Comparison of ENCODE assay signal across 8 cellular contexts in the genomic region with DNA sequence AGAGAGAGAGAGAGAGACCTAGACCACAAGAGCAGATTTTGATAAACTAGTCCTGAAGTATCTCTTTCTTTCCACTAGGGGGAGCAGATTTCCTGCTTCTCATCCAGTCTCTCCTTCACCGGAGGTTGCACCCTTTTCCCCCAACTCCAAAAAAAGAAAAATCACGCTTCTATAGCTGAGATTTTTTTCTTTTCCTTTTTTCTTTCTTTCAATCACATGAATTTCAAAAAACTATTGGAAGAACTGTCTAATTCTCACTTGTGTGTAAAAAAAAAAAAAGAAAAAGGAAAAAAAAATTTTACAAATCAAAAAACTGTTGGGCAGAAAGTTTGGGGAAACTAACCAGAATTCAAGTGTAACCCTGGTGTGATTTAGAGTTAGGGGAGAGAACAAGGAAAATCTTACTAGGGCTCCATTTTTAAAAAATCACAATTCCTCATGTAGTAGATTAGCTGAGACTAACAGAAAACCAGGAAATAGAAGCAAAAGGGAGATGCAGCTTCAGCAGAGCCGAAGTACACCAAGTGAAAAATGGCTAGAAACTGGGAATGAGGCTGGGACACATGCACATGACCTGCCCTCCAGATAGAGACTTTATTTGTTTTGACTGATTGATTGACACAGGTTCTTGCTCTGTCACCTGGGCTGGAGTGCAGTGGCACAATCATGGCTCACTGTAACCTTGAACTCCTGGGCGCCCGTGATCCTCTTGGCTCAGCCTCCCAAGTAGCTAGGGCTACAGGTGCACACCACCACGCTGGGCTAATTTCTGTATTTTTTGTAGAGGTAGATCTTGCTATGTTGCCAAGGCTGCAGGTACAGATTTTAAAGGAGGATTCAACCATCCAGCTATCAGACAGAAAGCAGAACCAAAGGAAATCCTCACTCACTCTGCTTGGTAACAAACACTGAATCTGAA. TPM values are rescaled to one million over a fixed set of nuclear protein-coding genes. Genes with fewer than 3 reads are reported as not detected.
DNase-seq lines count a peak whose midpoint lies in the region; ATAC-seq, FAIRE-seq and TF ChIP-seq lines count a peak whose summit lies in the region.

No MANE protein-coding gene starts in this region.

- H3K9ac ChIP-seq in NT2/D1 (ENCODE audit: insufficient read length, low read depth): no peak overlapping the region
- peak overlapping the region in 1 of 2 donors; percentile 56 for H3K9ac ChIP-seq in liver (ENCODE audit: low read depth in 1 of 2, low read length in 2 of 2)

- WGBS in liver: 52% methylated on average over 6 of the region's 6 CpGs

- DNase-seq in EL (peak; percentile 66), HuH-7.5 (ENCODE audit: low spot score) (peak; percentile 22), NT2/D1 (ENCODE audit: low read depth, low spot score) (peak; percentile 8), NCI-H128 (lab: John Stamatoyannopoulos, UW; ENCODE audit: unreplicated experiment) (no peak)

- H3K4me3 ChIP-seq in NT2/D1 (ENCODE audit: insufficient read length, low read depth): no peak overlapping the region
- H3K4me3 ChIP-seq in liver (ENCODE audit: low read depth in 1 of 3, low read length in 3 of 3): no peak overlapping the region

- peak; percentile 36 for FAIRE-seq in colon (lab: Jason Lieb, UNC)

- TF ChIP-seq CTCF in liver (IDR thresholded peaks at IDR 0.05; ENCODE audit: low read depth, low read length, missing input control): peak; percentile 63

- no peaks in the 10 kb centered on the region for H3K4me1 ChIP-seq in NT2/D1 (ENCODE audit: insufficient read depth, insufficient read length)
- peaks cover 0 to 3% (median 1%) of the 10 kb centered on the region in 4 donors for H3K4me1 ChIP-seq in liver (ENCODE audit: control insufficient read depth in 4 of 4, insufficient read depth in 4 of 4, low read length in 3 of 4)

- H3K9me3 ChIP-seq in NT2/D1 (ENCODE audit: insufficient read depth, low read length): no peaks in the 10 kb centered on the region
- H3K9me3 ChIP-seq in liver (ENCODE audit: control insufficient read depth in 4 of 4, low read length in 3 of 4): no peaks in the 10 kb centered on the region

- H3K27me3 ChIP-seq in NT2/D1 (ENCODE audit: insufficient read depth, insufficient read length): no peaks in the 10 kb centered on the region
- H3K27me3 ChIP-seq in liver (ENCODE audit: control insufficient read depth in 4 of 4, insufficient read depth in 4 of 4, low read length in 3 of 4): no peaks in the 10 kb centered on the region

- ATAC-seq in HG03175 (IDR thresholded peaks at IDR 0.05; ENCODE audit: unreplicated experiment) (no peak), HG02970 (IDR thresholded peaks at IDR 0.05; ENCODE audit: low FRiP score, unreplicated experiment) (no peak)

- peak; percentile 79 to 84 for TF ChIP-seq RAD21 in liver (IDR thresholded peaks at IDR 0.05)

- no peaks in the 10 kb centered on the region for H3K36me3 ChIP-seq in NT2/D1 (ENCODE audit: insufficient read depth, insufficient read length, low read length)
- peaks cover 0 to 2% (median 0%) of the 10 kb centered on the region in 4 donors for H3K36me3 ChIP-seq in liver (ENCODE audit: control insufficient read depth in 4 of 4, insufficient read depth in 3 of 4, low read depth in 1 of 4, low read length in 3 of 4)

- H3K27ac ChIP-seq in liver (ENCODE audit: low read depth in 1 of 2, low read length in 2 of 2): no peak overlapping the region

TF ChIP-seq in liver, 16 proteins besides CTCF, POLR2A, EP300 and RAD21:
- TF ChIP-seq FOXA2 (IDR thresholded peaks at IDR 0.05) (no peak), RXRA (IDR thresholded peaks at IDR 0.05) (no peak), NR2F2 (IDR thresholded peaks at IDR 0.05) (no peak), HNF4A (conservative IDR thresholded peaks at IDR 0.05) (no peak), GABPA (IDR thresholded peaks at IDR 0.05 in 1 of 2, conservative IDR thresholded peaks at IDR 0.05 in 1 of 2) (no peak), FOXA1 (IDR thresholded peaks at IDR 0.05) (no peak), SP1 (IDR thresholded peaks at IDR 0.05) (no peak), EGR1 (IDR thresholded peaks at IDR 0.05; ENCODE audit: low read depth in 2 of 2) (no peak), HNF4G (IDR thresholded peaks at IDR 0.05) (no peak), YY1 (IDR thresholded peaks at IDR 0.05) (no peak), TAF1 (conservative IDR thresholded peaks at IDR 0.05) (no peak)
- TF ChIP-seq, protein P1, sequence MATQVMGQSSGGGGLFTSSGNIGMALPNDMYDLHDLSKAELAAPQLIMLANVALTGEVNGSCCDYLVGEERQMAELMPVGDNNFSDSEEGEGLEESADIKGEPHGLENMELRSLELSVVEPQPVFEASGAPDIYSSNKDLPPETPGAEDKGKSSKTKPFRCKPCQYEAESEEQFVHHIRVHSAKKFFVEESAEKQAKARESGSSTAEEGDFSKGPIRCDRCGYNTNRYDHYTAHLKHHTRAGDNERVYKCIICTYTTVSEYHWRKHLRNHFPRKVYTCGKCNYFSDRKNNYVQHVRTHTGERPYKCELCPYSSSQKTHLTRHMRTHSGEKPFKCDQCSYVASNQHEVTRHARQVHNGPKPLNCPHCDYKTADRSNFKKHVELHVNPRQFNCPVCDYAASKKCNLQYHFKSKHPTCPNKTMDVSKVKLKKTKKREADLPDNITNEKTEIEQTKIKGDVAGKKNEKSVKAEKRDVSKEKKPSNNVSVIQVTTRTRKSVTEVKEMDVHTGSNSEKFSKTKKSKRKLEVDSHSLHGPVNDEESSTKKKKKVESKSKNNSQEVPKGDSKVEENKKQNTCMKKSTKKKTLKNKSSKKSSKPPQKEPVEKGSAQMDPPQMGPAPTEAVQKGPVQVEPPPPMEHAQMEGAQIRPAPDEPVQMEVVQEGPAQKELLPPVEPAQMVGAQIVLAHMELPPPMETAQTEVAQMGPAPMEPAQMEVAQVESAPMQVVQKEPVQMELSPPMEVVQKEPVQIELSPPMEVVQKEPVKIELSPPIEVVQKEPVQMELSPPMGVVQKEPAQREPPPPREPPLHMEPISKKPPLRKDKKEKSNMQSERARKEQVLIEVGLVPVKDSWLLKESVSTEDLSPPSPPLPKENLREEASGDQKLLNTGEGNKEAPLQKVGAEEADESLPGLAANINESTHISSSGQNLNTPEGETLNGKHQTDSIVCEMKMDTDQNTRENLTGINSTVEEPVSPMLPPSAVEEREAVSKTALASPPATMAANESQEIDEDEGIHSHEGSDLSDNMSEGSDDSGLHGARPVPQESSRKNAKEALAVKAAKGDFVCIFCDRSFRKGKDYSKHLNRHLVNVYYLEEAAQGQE (IDR thresholded peaks at IDR 0.05): no peak
- TF ChIP-seq, protein P2, sequence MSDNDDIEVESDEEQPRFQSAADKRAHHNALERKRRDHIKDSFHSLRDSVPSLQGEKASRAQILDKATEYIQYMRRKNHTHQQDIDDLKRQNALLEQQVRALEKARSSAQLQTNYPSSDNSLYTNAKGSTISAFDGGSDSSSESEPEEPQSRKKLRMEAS (IDR thresholded peaks at IDR 0.05): no peak
- TF ChIP-seq, protein P3, sequence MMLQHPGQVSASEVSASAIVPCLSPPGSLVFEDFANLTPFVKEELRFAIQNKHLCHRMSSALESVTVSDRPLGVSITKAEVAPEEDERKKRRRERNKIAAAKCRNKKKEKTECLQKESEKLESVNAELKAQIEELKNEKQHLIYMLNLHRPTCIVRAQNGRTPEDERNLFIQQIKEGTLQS (IDR thresholded peaks at IDR 0.05): no peak

RNA-seq across cellular contexts. Expression of a gene that starts 27.1 kb away (rescaled TPM):
- 100 to 1,000 TPM; 154 to 164 TPM for total RNA-seq in liver
- 100 to 1,000 TPM; 190 to 277 TPM for polyA plus RNA-seq in liver

RNA-seq across cellular contexts. Expression of a gene that starts 27.2 kb away (rescaled TPM):
- 10 to 100 TPM; 23.4 to 80.0 TPM for total RNA-seq in liver
- 100 to 1,000 TPM in 1 of 2 donors, 10 to 100 TPM in 1; 77.5 to 108 TPM for polyA plus RNA-seq in liver

RNA-seq across cellular contexts. Expression of a gene that starts 39.7 kb away (rescaled TPM):
- total RNA-seq in liver: 10 to 100 TPM in 1 of 2 donors, 1 to 10 TPM in 1; 7.3 to 11.2 TPM
- 1 to 10 TPM; 5.3 to 7.6 TPM for polyA plus RNA-seq in liver

RNA-seq across cellular contexts. Expression of a gene that starts 40.0 kb away (rescaled TPM):
- under 1 TPM; 0.25 to 0.42 TPM for total RNA-seq in liver
- polyA plus RNA-seq in liver: under 1 TPM; 0.43 to 0.52 TPM

RNA-seq across cellular contexts. Expression of a gene that starts 50.1 kb away (rescaled TPM):
- total RNA-seq in liver: 1 to 10 TPM; 3.8 to 5.2 TPM
- 1 to 10 TPM; 3.0 to 3.3 TPM for polyA plus RNA-seq in liver
